2 cellular contexts compared by ENCODE assay signal in genomic region chr22:43085658-43086606, GRCh38.
TF ChIP-seq lines count a peak whose summit lies in the region.

No MANE protein-coding gene starts in this region.

TF ChIP-seq in HEK293, 187 proteins besides CTCF, POLR2A, EP300 and RAD21:
- TF ChIP-seq PRDM10 (tag by site-specific recombination; IDR thresholded peaks at IDR 0.05) (peak; percentile 41), ZNF391 (tag by site-specific recombination; IDR thresholded peaks at IDR 0.05; ENCODE audit: borderline replicate concordance, low read depth) (no peak), ZBTB6 (tag by site-specific recombination; IDR thresholded peaks at IDR 0.05) (no peak), PRDM1 (tag by site-specific recombination; IDR thresholded peaks at IDR 0.05) (no peak), SETDB1 (IDR thresholded peaks at IDR 0.05; ENCODE audit: insufficient read length, low read length) (peak; percentile 12), ZNF366 (tag by site-specific recombination; conservative IDR thresholded peaks at IDR 0.05) (no peak), ZBTB17 (tag by site-specific recombination; IDR thresholded peaks at IDR 0.05) (peak; percentile 60), ZNF24 (tag by site-specific recombination; IDR thresholded peaks at IDR 0.05) (no peak), ZNF335 (tag by site-specific recombination; conservative IDR thresholded peaks at IDR 0.05) (peak; percentile 43), ZNF843 (tag by site-specific recombination; IDR thresholded peaks at IDR 0.05) (no peak), BCL6B (tag by site-specific recombination; IDR thresholded peaks at IDR 0.05) (peak; percentile 73; the same call in 1 of the 2 replicates), SP7 (tag by site-specific recombination; IDR thresholded peaks at IDR 0.05) (peak; percentile 91), KLF10 (tag by site-specific recombination; IDR thresholded peaks at IDR 0.05) (no peak), ZNF529 (tag by site-specific recombination; IDR thresholded peaks at IDR 0.05; ENCODE audit: insufficient replicate concordance) (no peak), ZBTB8A (tag by site-specific recombination; IDR thresholded peaks at IDR 0.05) (0 out of 2 replicates have a peak, but pooled peaks have one; percentile 19), EGR2 (tag by site-specific recombination; IDR thresholded peaks at IDR 0.05; ENCODE audit: low read depth) (peak; percentile 98), ZNF266 (tag by site-specific recombination; IDR thresholded peaks at IDR 0.05; ENCODE audit: low read depth) (no peak), ZFHX2 (tag by site-specific recombination; conservative IDR thresholded peaks at IDR 0.05) (peak; percentile 97), ZNF16 (tag by site-specific recombination; IDR thresholded peaks at IDR 0.05; ENCODE audit: low read depth) (no peak)

TF ChIP-seq in GM12878, 131 proteins besides CTCF, POLR2A, EP300 and RAD21 (continues in another document):
- no peak for TF ChIP-seq HDGF (IDR thresholded peaks at IDR 0.05)
- TF ChIP-seq KDM1A (IDR thresholded peaks at IDR 0.05; ENCODE audit: borderline replicate concordance) = no peak
- TF ChIP-seq BHLHE40 (IDR thresholded peaks at IDR 0.05; ENCODE audit: borderline replicate concordance in 1 of 2, low read depth in 2 of 2, low read length in 1 of 2) = peak; percentile 76 to 87
- no peak for TF ChIP-seq E4F1 (IDR thresholded peaks at IDR 0.05; ENCODE audit: borderline replicate concordance, partially characterized antibody)
- TF ChIP-seq ZNF24 (IDR thresholded peaks at IDR 0.05) = no peak
- no peak for TF ChIP-seq CHD2 (IDR thresholded peaks at IDR 0.05; ENCODE audit: borderline replicate concordance, low read depth, low read length)
- no peak for TF ChIP-seq SP1 (IDR thresholded peaks at IDR 0.05; ENCODE audit: low read depth, low read length)
- no peak for TF ChIP-seq RAD51 (IDR thresholded peaks at IDR 0.05)
- peak; percentile 70; the same call in 1 of the 2 replicates for TF ChIP-seq ATF2 (IDR thresholded peaks at IDR 0.05; ENCODE audit: low read length)
- TF ChIP-seq ELK1 (IDR thresholded peaks at IDR 0.05; ENCODE audit: low read depth, low read length) = no peak
- peak in 1 of 2 experiments; percentile 59; a peak in 1 of 3 replicates for TF ChIP-seq EGR1 (IDR thresholded peaks at IDR 0.05; ENCODE audit: borderline replicate concordance in 1 of 2, low read depth in 2 of 2, low read length in 2 of 2)
- no peak for TF ChIP-seq FOS (IDR thresholded peaks at IDR 0.05; ENCODE audit: borderline replicate concordance, extremely low read depth, insufficient read length)
- TF ChIP-seq USF1 (IDR thresholded peaks at IDR 0.05; ENCODE audit: borderline replicate concordance, extremely low read length, insufficient read depth, low read depth, low read length) = no peak
- no peak for TF ChIP-seq SMC3 (IDR thresholded peaks at IDR 0.05; ENCODE audit: borderline replicate concordance, low read length)
- peak; percentile 88 for TF ChIP-seq RUNX3 (IDR thresholded peaks at IDR 0.05; ENCODE audit: low read length)
- TF ChIP-seq NFIC (IDR thresholded peaks at IDR 0.05; ENCODE audit: low read depth, low read length) = peak; percentile 49; the same call in 1 of the 2 replicates
- no peak for TF ChIP-seq E2F4 (IDR thresholded peaks at IDR 0.05; ENCODE audit: low read depth, low read length)
- no peak for TF ChIP-seq POLR2AphosphoS5 (IDR thresholded peaks at IDR 0.05; ENCODE audit: low read length)
- TF ChIP-seq HDAC2 (IDR thresholded peaks at IDR 0.05) = no peak
- TF ChIP-seq MTA3 (IDR thresholded peaks at IDR 0.05; ENCODE audit: borderline replicate concordance, low read length) = no peak
- no peak for TF ChIP-seq CEBPB (IDR thresholded peaks at IDR 0.05; ENCODE audit: borderline replicate concordance in 1 of 2, low read depth in 2 of 2, low read length in 2 of 2)
- peak in 1 of 2 experiments; percentile 68; a peak in 1 of 4 replicates for TF ChIP-seq ETV6 (conservative IDR thresholded peaks at IDR 0.05 in 1 of 2, IDR thresholded peaks at IDR 0.05 in 1 of 2; ENCODE audit: borderline replicate concordance in 1 of 2, low read depth in 1 of 2)
- TF ChIP-seq TBL1XR1 (IDR thresholded peaks at IDR 0.05; ENCODE audit: low read depth, low read length) = no peak
- 0 out of 2 replicates have a peak, but pooled peaks have one; percentile 41 for TF ChIP-seq GABPA (IDR thresholded peaks at IDR 0.05; ENCODE audit: low read depth)
- TF ChIP-seq ZNF207 (IDR thresholded peaks at IDR 0.05; ENCODE audit: borderline replicate concordance) = no peak
- TF ChIP-seq NBN (IDR thresholded peaks at IDR 0.05) = no peak
- TF ChIP-seq SREBF1 (IDR thresholded peaks at IDR 0.05; ENCODE audit: low read length) = no peak
- TF ChIP-seq RELB (IDR thresholded peaks at IDR 0.05; ENCODE audit: low read depth) = no peak
- no peak for TF ChIP-seq SREBF2 (IDR thresholded peaks at IDR 0.05; ENCODE audit: low read length)
- TF ChIP-seq EED (IDR thresholded peaks at IDR 0.05; ENCODE audit: low read depth) = peak; percentile 80
- TF ChIP-seq ZNF592 (IDR thresholded peaks at IDR 0.05) = no peak
- no peak for TF ChIP-seq ZSCAN29 (IDR thresholded peaks at IDR 0.05)
- no peak for TF ChIP-seq NKRF (conservative IDR thresholded peaks at IDR 0.05)
- TF ChIP-seq WRNIP1 (IDR thresholded peaks at IDR 0.05; ENCODE audit: borderline replicate concordance, low read depth, low read length) = no peak
- TF ChIP-seq MEF2A (IDR thresholded peaks at IDR 0.05; ENCODE audit: insufficient read depth, low read depth, low read length) = peak; percentile 71; the same call in 1 of the 2 replicates
- peak; percentile 69 for TF ChIP-seq IKZF1 (conservative IDR thresholded peaks at IDR 0.05)
- 0 out of 2 replicates have a peak, but pooled peaks have one; percentile 8 for TF ChIP-seq DPF2 (IDR thresholded peaks at IDR 0.05)
- no peak for TF ChIP-seq CBX3 (IDR thresholded peaks at IDR 0.05; ENCODE audit: borderline replicate concordance, low read depth)
- no peak for TF ChIP-seq EZH2 (IDR thresholded peaks at IDR 0.05; ENCODE audit: borderline replicate concordance, control insufficient read depth, low read depth, low read length)
- TF ChIP-seq IRF3 (IDR thresholded peaks at IDR 0.05) = no peak
- peak; percentile 96 for TF ChIP-seq NR2F1 (conservative IDR thresholded peaks at IDR 0.05)
